Comparison of ENCODE assay signal across 8 cellular contexts in genomic region chr14:73569185-73569957, GRCh38.
A peak's percentile ranks its signal among the peaks of the same experiment; 100 is the strongest.
DNase-seq lines count a peak whose midpoint lies in the region; ATAC-seq lines count a peak whose summit lies in the region.
"Not testable (repeated sequence)": the region's sequence is repeated elsewhere in the genome, so short reads cannot be mapped to it uniquely, and the experiment has no call there.

Gene ACOT2, plus strand, starts transcription at chr14:73569213. Its CDS starts 28 bp downstream, at chr14:73569241.

- DNase-seq in COLO829 (ENCODE audit: low spot score), result peak; percentile 61
- DNase-seq in HuH-7.5 (ENCODE audit: low spot score), result peak; percentile 85
- peak; percentile 65 for DNase-seq in OCI-M2 (lab: John Stamatoyannopoulos, UW; ENCODE audit: unreplicated experiment)
- DNase-seq in activated T-cell treated with anti-CD3 and anti-CD28 coated beads, Interleukin-2, amount 50 U/mL, for 1 hour, result peak; percentile 84
- DNase-seq in epithelial cell of prostate (ENCODE audit: low read depth, low spot score), result not testable (repeated sequence)
- peak; percentile 46 for DNase-seq in middle frontal gyrus (ENCODE audit: extremely low spot score, low spot score)
- peak; percentile 80 for DNase-seq in stimulated activated CD8-positive, alpha-beta memory T cell treated with anti-CD3 and anti-CD28 coated beads, Interleukin-15, amount 100 ng/mL, for 4 hours (ENCODE audit: low read depth in 2 of 2)

- H3K27ac ChIP-seq in epithelial cell of prostate, result peak within 1 kb of the TSS; percentile 72

- peak; percentile 49 for ATAC-seq in GM21360 (IDR thresholded peaks at IDR 0.05; ENCODE audit: unreplicated experiment)
